ENCODE assay signal across 11 cellular contexts in genomic region chr20:58307270-58307669, GRCh38. TPM values are rescaled to one million over a fixed set of nuclear protein-coding genes. Genes with fewer than 3 reads are reported as not detected.
DNase-seq lines count a peak whose midpoint lies in the region; ATAC-seq and TF ChIP-seq lines count a peak whose summit lies in the region.
"Had no signal": no experiment of that assay in that cellular context is flagged by ENCODE, and none has a peak within 500 bp of the region (broad histone marks: within the 10 kb centered on the region; RNA-seq: fewer than 3 reads in every experiment).

No MANE protein-coding gene starts in this region.

- H3K36me3 Mint-ChIP-seq in T-helper 2 cell treated with Interferon-gamma antibody and Interleukin-4, amounts not matched to agents 5 μg/mL and 100 μg/mL, for 36 hours (ENCODE audit: low read depth) = peaks cover 14% of the 10 kb centered on the region

- no peak overlapping the region for H3K4me3 ChIP-seq in PC-3 (ENCODE audit: low read length)
- H3K4me3 ChIP-seq in effector memory CD4-positive, alpha-beta T cell (ENCODE audit: insufficient read depth, low read depth, low read length, poor library complexity, severe bottlenecking) = no peak overlapping the region
- H3K4me3 ChIP-seq in smooth muscle cell = no peak overlapping the region

- BruUV-seq in PC-3 (replicated peaks; lab: Mats Ljungman, UMichigan) = no TSS peak

- H3K27me3 ChIP-seq in PC-3 (ENCODE audit: low read length) (no peaks in the 10 kb centered on the region), smooth muscle cell (ENCODE audit: low read depth) (no peaks in the 10 kb centered on the region)
- H3K27me3 ChIP-seq in effector memory CD4-positive, alpha-beta T cell (replicated peaks; ENCODE audit: control insufficient read depth, insufficient read depth, low read length, poor library complexity, severe bottlenecking) = no peaks in the 10 kb centered on the region

- H3F3A ChIP-seq in PC-3 (ENCODE audit: low read length, unreplicated experiment) (no peaks in the 10 kb centered on the region), smooth muscle cell (ENCODE audit: low read depth) (peaks cover 4% of the 10 kb centered on the region)

- no peak for DNase-seq in T-helper 2 cell treated with Interferon-gamma antibody and Interleukin-4, amounts not matched to agents 5 μg/mL and 100 μg/mL, for 36 hours (ENCODE audit: low spot score)
- no peak for DNase-seq in T-helper 2 cell
- no peak for DNase-seq in PC-3
- DNase-seq in effector memory CD4-positive, alpha-beta T cell = no peak
- no peak for DNase-seq in smooth muscle cell (lab: John Stamatoyannopoulos, UW; ENCODE audit: unreplicated experiment)
- DNase-seq in NCI-H345 treated with DMSO at 0.1 percent for 48 hours (lab: John Stamatoyannopoulos, UW; ENCODE audit: unreplicated experiment) = no peak
- DNase-seq in AML-193 (lab: John Stamatoyannopoulos, UW) = no peak
- DNase-seq: NCI-H1105 treated with DMSO at 0.1 percent for 48 hours, NCI-H526, SW 1271 had no signal

- H3K9me2 ChIP-seq in PC-3 (replicated peaks; ENCODE audit: low read length) = no peaks in the 10 kb centered on the region

- no peak for ATAC-seq in PC-3
- ATAC-seq in HG02623 (IDR thresholded peaks at IDR 0.05; ENCODE audit: unreplicated experiment) = no peak

- H3K27me3 Mint-ChIP-seq in T-helper 2 cell treated with Interferon-gamma antibody and Interleukin-4, amounts not matched to agents 5 μg/mL and 100 μg/mL, for 36 hours (ENCODE audit: low read depth) = no peaks in the 10 kb centered on the region

- no peaks in the 10 kb centered on the region for H3K9me3 Mint-ChIP-seq in T-helper 2 cell treated with Interferon-gamma antibody and Interleukin-4, amounts not matched to agents 5 μg/mL and 100 μg/mL, for 36 hours

- peak overlapping the region; percentile 83 for H3K4me3 Mint-ChIP-seq in T-helper 2 cell treated with Interferon-gamma antibody and Interleukin-4, amounts not matched to agents 5 μg/mL and 100 μg/mL, for 36 hours

- H4K20me1 ChIP-seq in PC-3 (ENCODE audit: low read length) = peaks cover 6% of the 10 kb centered on the region; the same call in 1 of the 2 replicates
- H4K20me1 ChIP-seq in smooth muscle cell (ENCODE audit: low read depth) = peaks cover 7% of the 10 kb centered on the region

- H2AFZ ChIP-seq in PC-3 (ENCODE audit: low read length) (no peak overlapping the region), smooth muscle cell (ENCODE audit: low read depth) (no peak overlapping the region)

- no peaks in the 10 kb centered on the region for H3K9me3 ChIP-seq in PC-3 (ENCODE audit: low read length)
- H3K9me3 ChIP-seq in effector memory CD4-positive, alpha-beta T cell (ENCODE audit: control insufficient read depth, low read length) = no peaks in the 10 kb centered on the region
- H3K9me3 ChIP-seq in smooth muscle cell (replicated peaks; ENCODE audit: low read depth) = no peaks in the 10 kb centered on the region

- H3K4me1 ChIP-seq in PC-3 (ENCODE audit: insufficient read depth, low read length) (peaks cover 44% of the 10 kb centered on the region), smooth muscle cell (ENCODE audit: low read depth) (peaks cover 14% of the 10 kb centered on the region)
- H3K4me1 ChIP-seq in effector memory CD4-positive, alpha-beta T cell (ENCODE audit: control insufficient read depth, insufficient read depth, low read length, poor library complexity, severe bottlenecking) = peaks cover 35% of the 10 kb centered on the region

- H3K9ac ChIP-seq in PC-3 (ENCODE audit: low read length) (no peak overlapping the region), smooth muscle cell (ENCODE audit: low read depth) (peak overlapping the region; percentile 87)

- CTCF ChIA-PET in PC-3 (lab: Charles Lee) = no interaction called here

- H3K36me3 ChIP-seq in PC-3 (ENCODE audit: low read depth, low read length) = peaks cover 9% of the 10 kb centered on the region; the same call in 1 of the 2 replicates
- H3K36me3 ChIP-seq in effector memory CD4-positive, alpha-beta T cell (ENCODE audit: control insufficient read depth, insufficient read depth, low read length) = no peaks in the 10 kb centered on the region
- no peaks in the 10 kb centered on the region for H3K36me3 ChIP-seq in smooth muscle cell (ENCODE audit: low read depth)

- TF ChIP-seq CTCF in PC-3 (conservative IDR thresholded peaks at IDR 0.05; ENCODE audit: low read depth, low read length) (no peak), smooth muscle cell (IDR thresholded peaks at IDR 0.05; ENCODE audit: borderline replicate concordance, insufficient read depth, poor library complexity, severe bottlenecking) (no peak)

- peaks cover 44% of the 10 kb centered on the region for H3K4me1 Mint-ChIP-seq in T-helper 2 cell treated with Interferon-gamma antibody and Interleukin-4, amounts not matched to agents 5 μg/mL and 100 μg/mL, for 36 hours (ENCODE audit: low read depth)

- POLR2A ChIA-PET in PC-3 (lab: Charles Lee; ENCODE audit: unreplicated experiment) = no interaction called here

- peak overlapping the region; percentile 91 for H3K27ac Mint-ChIP-seq in T-helper 2 cell treated with Interferon-gamma antibody and Interleukin-4, amounts not matched to agents 5 μg/mL and 100 μg/mL, for 36 hours

- H3K27ac ChIP-seq in PC-3 (ENCODE audit: low read length) (peak overlapping the region; percentile 36), smooth muscle cell (ENCODE audit: low read depth) (peak overlapping the region; percentile 96)
- H3K27ac ChIP-seq in effector memory CD4-positive, alpha-beta T cell (ENCODE audit: insufficient read depth, low read length, poor library complexity, severe bottlenecking) = peak overlapping the region; percentile 94

- intact Hi-C loops in PC-3 (cut with micrococcal nuclease) = loop anchor here (5.0 kb wide), 1 partner anchor 80 kb away; the partner anchor contains the start of gene VAPB

- H3K4me2 ChIP-seq in PC-3 (ENCODE audit: low read length) = peak overlapping the region; percentile 15; the same call in 1 of the 2 replicates
- peak overlapping the region; percentile 54 for H3K4me2 ChIP-seq in smooth muscle cell

- 96% methylated on average over 7 of the region's 7 CpGs for WGBS in smooth muscle cell (ENCODE audit: low lambda C conversion rate)

- H3K79me2 ChIP-seq in PC-3 (ENCODE audit: low read length) = peaks cover 34% of the 10 kb centered on the region
- H3K79me2 ChIP-seq in smooth muscle cell (ENCODE audit: low read depth) = peaks cover 20% of the 10 kb centered on the region

RNA-seq across cellular contexts. Expression of gene RAB22A, which starts 2.2 kb away (rescaled TPM):
- total RNA-seq in PC-3 (2014; rRNA removed) (47.4 and 55.0 TPM in 2 replicates), smooth muscle cell (23.7 and 25.0 TPM in 2 replicates)
- 14.0 and 17.3 TPM in 2 replicates for polyA plus RNA-seq in smooth muscle cell

Comparison
In these comparisons a context has a peak if more than half of its experiments do, and no peak if none do; other contexts are left out.
1. H3K27ac ChIP-seq: peak in every context shown above with its lines; median percentile 96 in smooth muscle cell; 94 in effector memory CD4-positive, alpha-beta T cell; 36 in PC-3.